8 cellular contexts compared by ENCODE assay signal in genomic region chr1:184388671-184389292, GRCh38. TPM values are rescaled to one million over a fixed set of nuclear protein-coding genes. Genes with fewer than 3 reads are reported as not detected.
DNase-seq lines count a peak whose midpoint lies in the region; ATAC-seq and TF ChIP-seq lines count a peak whose summit lies in the region.

No MANE protein-coding gene starts in this region.

- no peak for DNase-seq in activated naive CD4-positive, alpha-beta T cell treated with anti-CD3 and anti-CD28 coated beads for 36 hours
- no peak for DNase-seq in activated naive CD4-positive, alpha-beta T cell treated with anti-CD3 and anti-CD28 coated beads, Interleukin-2, amount 50 U/mL, for 72 hours (ENCODE audit: low spot score in 2 of 2)
- no peak for DNase-seq in activated CD8-positive, alpha-beta T cell treated with anti-CD3 and anti-CD28 coated beads for 36 hours
- DNase-seq in tibial artery, result no peak
- no peak for DNase-seq in activated CD8-positive, alpha-beta memory T cell treated with anti-CD3 and anti-CD28 coated beads, Interleukin-2, amount 50 U/mL, for 48 hours

- H3K36me3 ChIP-seq in tibial artery, result no peaks in the 10 kb centered on the region

- POLR2A ChIA-PET in activated CD8-positive, alpha-beta T cell treated with anti-CD3 and anti-CD28 coated beads for 36 hours (lab: Charles Lee), result no interaction called here

- H3K4me1 ChIP-seq in tibial artery, result peaks cover 0 to 22% (median 10%) of the 10 kb centered on the region in 4 donors

- H3K9me3 Mint-ChIP-seq in activated naive CD4-positive, alpha-beta T cell treated with anti-CD3 and anti-CD28 coated beads for 36 hours, result no peaks in the 10 kb centered on the region
- no peaks in the 10 kb centered on the region for H3K9me3 Mint-ChIP-seq in activated naive CD4-positive, alpha-beta T cell treated with anti-CD3 and anti-CD28 coated beads, Interleukin-2, amount 50 U/mL, for 72 hours
- H3K9me3 Mint-ChIP-seq in activated CD8-positive, alpha-beta T cell treated with anti-CD3 and anti-CD28 coated beads for 36 hours, result no peaks in the 10 kb centered on the region

- peaks cover 47% of the 10 kb centered on the region for H3K27me3 Mint-ChIP-seq in activated naive CD4-positive, alpha-beta T cell treated with anti-CD3 and anti-CD28 coated beads for 36 hours (ENCODE audit: low read depth)
- peaks cover 43% of the 10 kb centered on the region for H3K27me3 Mint-ChIP-seq in activated CD8-positive, alpha-beta T cell treated with anti-CD3 and anti-CD28 coated beads for 36 hours

- CTCF ChIA-PET in activated naive CD4-positive, alpha-beta T cell treated with anti-CD3 and anti-CD28 coated beads for 36 hours (lab: Charles Lee), result interaction anchor here (0.6 to 0.7 kb wide), 2 partner anchors 23 to 375 kb away, joined by 3 to 4 read pairs; no protein-coding TSS in a partner anchor
- CTCF ChIA-PET in activated CD8-positive, alpha-beta T cell treated with anti-CD3 and anti-CD28 coated beads for 36 hours (lab: Charles Lee), result interaction anchor here (0.9 to 1.8 kb wide), 2 partner anchors 18 to 275 kb away, joined by 3 to 8 read pairs; no protein-coding TSS in a partner anchor

- H3K27ac Mint-ChIP-seq in activated naive CD4-positive, alpha-beta T cell treated with anti-CD3 and anti-CD28 coated beads for 36 hours, result no peak overlapping the region
- H3K27ac Mint-ChIP-seq in activated naive CD4-positive, alpha-beta T cell treated with anti-CD3 and anti-CD28 coated beads, Interleukin-2, amount 50 U/mL, for 72 hours, result no peak overlapping the region
- H3K27ac Mint-ChIP-seq in activated CD8-positive, alpha-beta T cell treated with anti-CD3 and anti-CD28 coated beads for 36 hours, result no peak overlapping the region

- H3K27me3 ChIP-seq in tibial artery, result no peaks in the 10 kb centered on the region

- no peaks in the 10 kb centered on the region for H3K36me3 Mint-ChIP-seq in activated naive CD4-positive, alpha-beta T cell treated with anti-CD3 and anti-CD28 coated beads for 36 hours (ENCODE audit: low read depth)
- peaks cover 8 to 16% of the 10 kb centered on the region in 2 donors for H3K36me3 Mint-ChIP-seq in activated naive CD4-positive, alpha-beta T cell treated with anti-CD3 and anti-CD28 coated beads, Interleukin-2, amount 50 U/mL, for 72 hours
- H3K36me3 Mint-ChIP-seq in activated CD8-positive, alpha-beta T cell treated with anti-CD3 and anti-CD28 coated beads for 36 hours (ENCODE audit: low read depth), result no peaks in the 10 kb centered on the region

- H3K4me1 Mint-ChIP-seq in activated naive CD4-positive, alpha-beta T cell treated with anti-CD3 and anti-CD28 coated beads for 36 hours (ENCODE audit: low read depth), result peaks cover 14% of the 10 kb centered on the region
- H3K4me1 Mint-ChIP-seq in activated CD8-positive, alpha-beta T cell treated with anti-CD3 and anti-CD28 coated beads for 36 hours (ENCODE audit: low read depth), result peaks cover 17% of the 10 kb centered on the region

- H3K27ac ChIP-seq in tibial artery, result peak overlapping the region; percentile 81 to 87

- H3K4me3 Mint-ChIP-seq in activated naive CD4-positive, alpha-beta T cell treated with anti-CD3 and anti-CD28 coated beads for 36 hours, result peak overlapping the region; percentile 68
- H3K4me3 Mint-ChIP-seq in activated CD8-positive, alpha-beta T cell treated with anti-CD3 and anti-CD28 coated beads for 36 hours, result peak overlapping the region; percentile 78

- intact Hi-C loops in activated naive CD4-positive, alpha-beta T cell treated with anti-CD3 and anti-CD28 coated beads for 36 hours (cut with micrococcal nuclease), result loop anchor here (1.0 to 10.0 kb wide), 5 partner anchors 103 to 734 kb away; partner anchors contain the start of genes APOBEC4 and TSEN15
- intact Hi-C loops in activated CD8-positive, alpha-beta T cell treated with anti-CD3 and anti-CD28 coated beads for 36 hours (cut with micrococcal nuclease), result no loop called here
- intact Hi-C loops in tibial artery (cut with DNase I; ENCODE audit: low total_unique reads), result loop anchor here (10.0 kb wide), 1 partner anchor 276 kb away; no protein-coding TSS in a partner anchor

- TF ChIP-seq CTCF in activated CD8-positive, alpha-beta T cell treated with anti-CD3 and anti-CD28 coated beads for 36 hours (IDR thresholded peaks at IDR 0.05), result no peak
- no peak for TF ChIP-seq CTCF in tibial artery (IDR thresholded peaks at IDR 0.05)

- no peaks in the 10 kb centered on the region for H3K9me3 ChIP-seq in iPS-18c (ENCODE audit: control insufficient read depth, insufficient read depth, low read length)
- no peaks in the 10 kb centered on the region for H3K9me3 ChIP-seq in tibial artery

- ATAC-seq in activated naive CD4-positive, alpha-beta T cell treated with anti-CD3 and anti-CD28 coated beads, Interleukin-2, amount 50 U/mL, for 72 hours, result no peak
- no peak for ATAC-seq in activated CD8-positive, alpha-beta T cell treated with anti-CD3 and anti-CD28 coated beads for 36 hours
- ATAC-seq in HG03378 (IDR thresholded peaks at IDR 0.05; ENCODE audit: unreplicated experiment) (no peak), GM21423 (IDR thresholded peaks at IDR 0.05; ENCODE audit: unreplicated experiment) (no peak)

- H3K4me3 ChIP-seq in iPS-18c (ENCODE audit: insufficient read depth, low read depth, low read length) (peak overlapping the region; percentile 62; the same call in 1 of the 2 replicates), tibial artery (peak overlapping the region; percentile 91 to 98)

RNA-seq across cellular contexts. Expression of gene C1orf21, which starts 2.0 kb away (rescaled TPM):
- 1 to 10 TPM; 1.2 to 1.4 TPM for total RNA-seq in activated naive CD4-positive, alpha-beta T cell treated with anti-CD3 and anti-CD28 coated beads for 36 hours
- total RNA-seq in activated naive CD4-positive, alpha-beta T cell treated with anti-CD3 and anti-CD28 coated beads, Interleukin-2, amount 50 U/mL, for 72 hours, result 1 to 10 TPM; 2.2 to 2.3 TPM
- 1 to 10 TPM; 3.8 to 4.6 TPM for total RNA-seq in activated CD8-positive, alpha-beta T cell treated with anti-CD3 and anti-CD28 coated beads for 36 hours
